In the genomic region with DNA sequence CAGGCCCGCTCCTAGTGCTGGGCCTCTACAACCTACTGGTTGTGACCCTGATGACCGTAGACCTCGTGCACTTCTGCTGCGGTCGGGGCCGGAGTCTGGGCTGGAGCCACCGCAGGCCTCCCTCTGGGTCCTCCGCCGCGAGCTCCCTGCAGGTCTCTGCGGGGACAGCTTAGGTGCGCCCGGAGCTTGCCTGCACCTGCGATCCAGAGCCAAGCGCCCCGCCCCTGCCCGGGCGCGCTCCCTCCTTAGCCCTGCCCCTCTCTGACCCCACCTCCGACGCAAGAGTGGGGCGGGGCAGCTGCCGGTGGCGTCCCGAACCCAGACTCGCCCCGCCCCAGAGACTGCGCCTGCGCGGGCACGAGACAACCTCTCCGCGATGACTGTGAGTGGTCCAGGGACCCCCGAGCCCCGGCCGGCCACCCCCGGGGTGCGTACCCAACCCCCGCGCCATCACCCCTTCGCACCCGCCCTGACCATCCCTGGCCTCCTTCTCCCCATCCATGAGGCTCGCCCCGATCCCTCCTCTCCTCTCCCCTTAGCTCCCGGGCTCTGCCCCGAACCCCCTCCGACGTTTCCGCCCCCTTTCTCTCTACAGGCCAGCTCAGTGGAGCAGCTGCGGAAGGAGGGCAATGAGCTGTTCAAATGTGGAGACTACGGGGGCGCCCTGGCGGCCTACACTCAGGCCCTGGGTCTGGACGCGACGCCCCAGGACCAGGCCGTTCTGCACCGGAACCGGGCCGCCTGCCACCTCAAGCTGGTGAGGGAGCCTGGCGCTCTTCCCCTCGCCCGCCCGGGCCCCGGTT, we compare ENCODE assay signal across 1 cellular context.
TF ChIP-seq lines count a peak whose summit lies in the region.

A gene with protein sequence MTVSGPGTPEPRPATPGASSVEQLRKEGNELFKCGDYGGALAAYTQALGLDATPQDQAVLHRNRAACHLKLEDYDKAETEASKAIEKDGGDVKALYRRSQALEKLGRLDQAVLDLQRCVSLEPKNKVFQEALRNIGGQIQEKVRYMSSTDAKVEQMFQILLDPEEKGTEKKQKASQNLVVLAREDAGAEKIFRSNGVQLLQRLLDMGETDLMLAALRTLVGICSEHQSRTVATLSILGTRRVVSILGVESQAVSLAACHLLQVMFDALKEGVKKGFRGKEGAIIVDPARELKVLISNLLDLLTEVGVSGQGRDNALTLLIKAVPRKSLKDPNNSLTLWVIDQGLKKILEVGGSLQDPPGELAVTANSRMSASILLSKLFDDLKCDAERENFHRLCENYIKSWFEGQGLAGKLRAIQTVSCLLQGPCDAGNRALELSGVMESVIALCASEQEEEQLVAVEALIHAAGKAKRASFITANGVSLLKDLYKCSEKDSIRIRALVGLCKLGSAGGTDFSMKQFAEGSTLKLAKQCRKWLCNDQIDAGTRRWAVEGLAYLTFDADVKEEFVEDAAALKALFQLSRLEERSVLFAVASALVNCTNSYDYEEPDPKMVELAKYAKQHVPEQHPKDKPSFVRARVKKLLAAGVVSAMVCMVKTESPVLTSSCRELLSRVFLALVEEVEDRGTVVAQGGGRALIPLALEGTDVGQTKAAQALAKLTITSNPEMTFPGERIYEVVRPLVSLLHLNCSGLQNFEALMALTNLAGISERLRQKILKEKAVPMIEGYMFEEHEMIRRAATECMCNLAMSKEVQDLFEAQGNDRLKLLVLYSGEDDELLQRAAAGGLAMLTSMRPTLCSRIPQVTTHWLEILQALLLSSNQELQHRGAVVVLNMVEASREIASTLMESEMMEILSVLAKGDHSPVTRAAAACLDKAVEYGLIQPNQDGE (plus strand): TSS at position 337 of the 803 bp plus-strand sequence. CDS start 40 bp downstream, at position 377.

TF ChIP-seq in A549, 52 proteins besides CTCF, POLR2A, EP300 and RAD21 (continued from another document):
- TF ChIP-seq, protein P1, sequence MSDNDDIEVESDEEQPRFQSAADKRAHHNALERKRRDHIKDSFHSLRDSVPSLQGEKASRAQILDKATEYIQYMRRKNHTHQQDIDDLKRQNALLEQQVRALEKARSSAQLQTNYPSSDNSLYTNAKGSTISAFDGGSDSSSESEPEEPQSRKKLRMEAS (IDR thresholded peaks at IDR 0.05), result peak; percentile 55
- TF ChIP-seq MYC (IDR thresholded peaks at IDR 0.05; ENCODE audit: borderline replicate concordance, low read length), result peak; percentile 45; the same call in 1 of the 2 replicates
